In genomic region chr16:66923247-66923851, GRCh38 we compare ENCODE assay signal across 13 cellular contexts. TPM values are rescaled to one million over a fixed set of nuclear protein-coding genes. Genes with fewer than 3 reads are reported as not detected.
DNase-seq lines count a peak whose midpoint lies in the region; ATAC-seq and TF ChIP-seq lines count a peak whose summit lies in the region.
"Had no signal": no experiment of that assay in that cellular context is flagged by ENCODE, and none has a peak within 500 bp of the region (broad histone marks: within the 10 kb centered on the region; RNA-seq: fewer than 3 reads in every experiment).

No MANE protein-coding gene starts in this region.

- H3K27ac Mint-ChIP-seq in natural killer cell treated with Interleukin-12 subunit alpha and Interleukin-12 subunit beta and Interleukin-15 and Interleukin-18, amount 100 ng/mL, for 72 hours = no peak overlapping the region

- H3K4me3 ChIP-seq in left ventricle myocardium inferior (peak overlapping the region; percentile 80), stomach smooth muscle (ENCODE audit: low read length in 2 of 2) (peak overlapping the region; percentile 45 to 81)
- H3K4me3 ChIP-seq: MG63 had no signal

- H3K27ac ChIP-seq in left ventricle myocardium inferior (replicated peaks) (peak overlapping the region; percentile 96), stomach smooth muscle (ENCODE audit: low read length) (peak overlapping the region; percentile 69)
- H3K27ac ChIP-seq: foreskin keratinocyte, neutrophil had no signal

- peak overlapping the region; percentile 44 to 60 for H3K9ac ChIP-seq in stomach smooth muscle (ENCODE audit: low read length in 2 of 2)

- H3K9me3 ChIP-seq in left ventricle myocardium inferior (replicated peaks) (no peaks in the 10 kb centered on the region), stomach smooth muscle (ENCODE audit: control insufficient read depth in 2 of 2, low read length in 2 of 2) (no peaks in the 10 kb centered on the region)
- H3K9me3 ChIP-seq: MG63, neutrophil had no signal

- no peak for TF ChIP-seq CTCF in left ventricle myocardium inferior (IDR thresholded peaks at IDR 0.05; ENCODE audit: borderline replicate concordance)

- H3K4me1 ChIP-seq in left ventricle myocardium inferior (peaks cover 94% of the 10 kb centered on the region), stomach smooth muscle (ENCODE audit: control insufficient read depth, insufficient read depth, low read length) (peaks cover 83% of the 10 kb centered on the region)

- CTCF ChIA-PET in HEK293T (lab: Yijun Ruan, JAX) = interaction anchor here (0.9 kb wide), 1 partner anchor 12 kb away, joined by 3 read pairs; no protein-coding TSS in a partner anchor

- H3K27me3 ChIP-seq in left ventricle myocardium inferior (ENCODE audit: low read depth) (peaks cover 38% of the 10 kb centered on the region), stomach smooth muscle (ENCODE audit: control insufficient read depth in 1 of 2, insufficient read depth in 2 of 2, low read length in 2 of 2) (no peaks in the 10 kb centered on the region)
- H3K27me3 ChIP-seq: MG63 had no signal

- H3K36me3 Mint-ChIP-seq in natural killer cell treated with Interleukin-12 subunit alpha and Interleukin-12 subunit beta and Interleukin-15 and Interleukin-18, amount 100 ng/mL, for 72 hours = no peaks in the 10 kb centered on the region

- intact Hi-C loops in left ventricle myocardium inferior (cut with micrococcal nuclease) = no loop called here

- POLR2A ChIA-PET in HEK293T (lab: Yijun Ruan, JAX) = no interaction called here

- DNase-seq in LHCN-M2 (ENCODE audit: low read depth) (peak; percentile 89), amniotic epithelial cell (ENCODE audit: low read depth) (peak; percentile 50), left ventricle myocardium inferior (peak; percentile 71), SHP77 treated with DMSO at 0.1 percent for 48 hours (lab: John Stamatoyannopoulos, UW) (no peak), HEK293T (ENCODE audit: extremely low spot score) (no peak)
- no peak for DNase-seq in natural killer cell treated with Interleukin-12 subunit alpha and Interleukin-12 subunit beta and Interleukin-15 and Interleukin-18, amount 100 ng/mL, for 72 hours (ENCODE audit: low spot score)
- DNase-seq: foreskin keratinocyte, GDM1, MG63, T-helper 1 cell had no signal

- peaks cover 22% of the 10 kb centered on the region for H3K36me3 ChIP-seq in left ventricle myocardium inferior
- H3K36me3 ChIP-seq in stomach smooth muscle (ENCODE audit: control insufficient read depth in 2 of 2, insufficient read depth in 2 of 2, low read length in 2 of 2) = peaks cover 4 to 6% of the 10 kb centered on the region in 2 donors
- H3K36me3 ChIP-seq: MG63, neutrophil had no signal

- H3K4me3 Mint-ChIP-seq in natural killer cell treated with Interleukin-12 subunit alpha and Interleukin-12 subunit beta and Interleukin-15 and Interleukin-18, amount 100 ng/mL, for 72 hours = no peak overlapping the region

- ATAC-seq in natural killer cell treated with Interleukin-12 subunit alpha and Interleukin-12 subunit beta and Interleukin-15 and Interleukin-18, amount 100 ng/mL, for 72 hours = no peak
- no peak for ATAC-seq in GM19452 (IDR thresholded peaks at IDR 0.05; ENCODE audit: unreplicated experiment)
- ATAC-seq: foreskin keratinocyte had no signal

- no peaks in the 10 kb centered on the region for H3K9me3 Mint-ChIP-seq in natural killer cell treated with Interleukin-12 subunit alpha and Interleukin-12 subunit beta and Interleukin-15 and Interleukin-18, amount 100 ng/mL, for 72 hours

- H3K4me1 Mint-ChIP-seq in natural killer cell treated with Interleukin-12 subunit alpha and Interleukin-12 subunit beta and Interleukin-15 and Interleukin-18, amount 100 ng/mL, for 72 hours (ENCODE audit: low read depth in 2 of 2) = peaks cover 5 to 32% of the 10 kb centered on the region in 2 donors

- H3K27me3 Mint-ChIP-seq in natural killer cell treated with Interleukin-12 subunit alpha and Interleukin-12 subunit beta and Interleukin-15 and Interleukin-18, amount 100 ng/mL, for 72 hours = peaks cover 9 to 12% of the 10 kb centered on the region in 2 donors

TF ChIP-seq in HEK293T, 16 proteins besides CTCF, POLR2A, EP300 and RAD21:
- TF ChIP-seq NFRKB (IDR thresholded peaks at IDR 0.05) (no peak), ZNF384 (IDR thresholded peaks at IDR 0.05) (no peak), CTBP1 (IDR thresholded peaks at IDR 0.05; ENCODE audit: borderline replicate concordance) (no peak), SUZ12 (IDR thresholded peaks at IDR 0.05) (no peak), FOXA1 (IDR thresholded peaks at IDR 0.05) (no peak), LEF1 (IDR thresholded peaks at IDR 0.05; ENCODE audit: borderline replicate concordance) (no peak), PKNOX1 (IDR thresholded peaks at IDR 0.05) (no peak), TARDBP (IDR thresholded peaks at IDR 0.05) (no peak), BHLHE40 (IDR thresholded peaks at IDR 0.05; ENCODE audit: borderline replicate concordance) (no peak), FOXK2 (IDR thresholded peaks at IDR 0.05) (no peak), ELF4 (IDR thresholded peaks at IDR 0.05) (no peak), HDGF (IDR thresholded peaks at IDR 0.05; ENCODE audit: borderline replicate concordance) (no peak)

RNA-seq across cellular contexts. Expression of gene RRAD, which starts 2.0 kb away (rescaled TPM):
- 1.1 and 1.7 TPM in 2 replicates for total RNA-seq in LHCN-M2 (2014; rRNA removed)
- 1.1 TPM for polyA plus RNA-seq in LHCN-M2 (2012)
- 135 TPM for total RNA-seq in left ventricle myocardium inferior
- 10 to 100 TPM in 1 of 2 donors, 1 to 10 TPM in 1; 2.3 to 12.8 TPM for total RNA-seq in natural killer cell treated with Interleukin-12 subunit alpha and Interleukin-12 subunit beta and Interleukin-15 and Interleukin-18, amount 100 ng/mL, for 72 hours

RNA-seq across cellular contexts. Expression of gene CDH16, which starts 4.7 kb away (rescaled TPM):
- not detected in 2 replicates for total RNA-seq in LHCN-M2 (2014; rRNA removed)
- not detected for polyA plus RNA-seq in LHCN-M2 (2012)
- total RNA-seq in left ventricle myocardium inferior = not detected
- total RNA-seq in natural killer cell treated with Interleukin-12 subunit alpha and Interleukin-12 subunit beta and Interleukin-15 and Interleukin-18, amount 100 ng/mL, for 72 hours = not detected
- total RNA-seq: foreskin keratinocyte had no signal

RNA-seq across cellular contexts. Expression of gene CIAO2B, which starts 10.9 kb away (rescaled TPM):
- 147 and 148 TPM in 2 replicates for total RNA-seq in LHCN-M2 (2014; rRNA removed)
- polyA plus RNA-seq in LHCN-M2 (2012) = 252 TPM
- 127 TPM for total RNA-seq in left ventricle myocardium inferior
- total RNA-seq in natural killer cell treated with Interleukin-12 subunit alpha and Interleukin-12 subunit beta and Interleukin-15 and Interleukin-18, amount 100 ng/mL, for 72 hours = 100 to 1,000 TPM; 147 to 153 TPM

RNA-seq across cellular contexts. Expression of gene CES2, which starts 12.0 kb away (rescaled TPM):
- total RNA-seq in LHCN-M2 (2014; rRNA removed) = 45.8 and 53.4 TPM in 2 replicates
- polyA plus RNA-seq in LHCN-M2 (2012) = 29.1 TPM
- 88.5 TPM for total RNA-seq in left ventricle myocardium inferior
- total RNA-seq in natural killer cell treated with Interleukin-12 subunit alpha and Interleukin-12 subunit beta and Interleukin-15 and Interleukin-18, amount 100 ng/mL, for 72 hours = 10 to 100 TPM; 27.7 to 36.7 TPM

RNA-seq across cellular contexts. Expression of gene CES3, which starts 37.7 kb away (rescaled TPM):
- total RNA-seq in LHCN-M2 (2014; rRNA removed) (0.75 and 0.96 TPM in 2 replicates), left ventricle myocardium inferior (1.0 TPM)
- polyA plus RNA-seq in LHCN-M2 (2012) = 0.05 TPM
- 1 to 10 TPM in 1 of 2 donors, not detected in 1; 1.6 TPM for total RNA-seq in natural killer cell treated with Interleukin-12 subunit alpha and Interleukin-12 subunit beta and Interleukin-15 and Interleukin-18, amount 100 ng/mL, for 72 hours

Comparison
In these comparisons a context has a peak if more than half of its experiments do, and no peak if none do; other contexts are left out.
1. DNase-seq: peak in LHCN-M2 (single experiment), amniotic epithelial cell (single experiment) and left ventricle myocardium inferior (single experiment); none in natural killer cell treated with Interleukin-12 subunit alpha and Interleukin-12 subunit beta and Interleukin-15 and Interleukin-18, amount 100 ng/mL, for 72 hours (single experiment), SHP77 treated with DMSO at 0.1 percent for 48 hours (single experiment) and HEK293T (single experiment).